ENCODE assay signal across 11 cellular contexts in the genomic region with DNA sequence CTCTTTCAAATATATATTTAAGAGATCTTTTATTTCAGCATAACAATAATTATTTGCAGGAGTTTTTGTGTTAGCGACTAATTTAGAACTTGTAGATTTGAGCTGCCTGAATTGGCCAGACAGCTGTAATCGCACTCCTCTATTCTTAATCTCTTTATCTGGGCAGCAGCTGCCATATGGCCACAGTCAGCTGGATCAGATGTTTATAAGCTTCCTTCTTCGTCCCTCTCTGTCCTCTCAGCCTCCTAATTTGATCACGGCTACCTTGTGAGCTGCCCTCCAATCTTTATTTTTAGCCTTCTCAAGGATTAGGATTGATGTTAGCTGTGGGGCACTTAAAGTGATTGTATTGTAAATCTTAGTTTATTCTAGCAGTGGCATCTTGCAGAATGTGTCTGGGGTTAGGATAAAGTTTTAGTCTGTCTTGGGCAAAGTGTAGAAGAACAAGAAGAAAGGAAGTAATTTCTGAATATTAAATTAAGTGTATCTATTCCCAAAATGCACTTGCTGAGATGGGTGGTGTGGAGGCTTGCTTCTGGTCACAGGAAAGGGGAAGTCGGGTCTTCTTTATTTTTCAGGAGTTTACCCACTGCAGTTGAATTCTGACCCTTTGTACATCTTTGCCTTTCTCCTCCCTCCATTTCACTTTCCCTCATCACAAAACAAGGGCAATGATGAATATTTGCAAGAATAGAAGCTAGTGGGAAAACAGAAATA. TPM values are rescaled to one million over a fixed set of nuclear protein-coding genes. Genes with fewer than 3 reads are reported as not detected.
DNase-seq lines count a peak whose midpoint lies in the region; ATAC-seq, FAIRE-seq and TF ChIP-seq lines count a peak whose summit lies in the region.
"Had no signal": no experiment of that assay in that cellular context is flagged by ENCODE, and none has a peak within 500 bp of the region (broad histone marks: within the 10 kb centered on the region; RNA-seq: fewer than 3 reads in every experiment).

No MANE protein-coding gene starts in this region.

- H3K27ac Mint-ChIP-seq in stimulated activated memory B cell treated with anti-CD40 and anti-IgM and Interleukin-4, amounts not matched to agents 10 μg/mL and 1 μg/mL and 100 μg/mL, for 72 hours, result no peak overlapping the region
- H3K27ac Mint-ChIP-seq: stimulated activated naive CD8-positive, alpha-beta T cell treated with anti-CD3 and anti-CD28 coated beads, Interleukin-15, Interleukin-2, amounts not matched to agents 100 ng/mL and 50 ng/mL, for 24 hours had no signal

- FAIRE-seq in D721Med (lab: Jason Lieb, UNC), result peak; percentile 99

- POLR2A ChIA-PET in RWPE1 (lab: Yijun Ruan, JAX; ENCODE audit: low non-redundant PET), result no interaction called here

- no peak for TF ChIP-seq RAD21 in neural cell (conservative IDR thresholded peaks at IDR 0.05)

- H3K4me3 ChIP-seq in adipocyte (ENCODE audit: low read length) (no peak overlapping the region), neural cell (ENCODE audit: low read length) (peak overlapping the region; percentile 78)

- H3K9me2 ChIP-seq in neural cell (ENCODE audit: insufficient read depth, low read length), result no peaks in the 10 kb centered on the region

- no peaks in the 10 kb centered on the region for H3K27me3 ChIP-seq in adipocyte (replicated peaks; ENCODE audit: control insufficient read depth, insufficient read depth, low read length)
- no peaks in the 10 kb centered on the region for H3K27me3 ChIP-seq in neural cell (ENCODE audit: insufficient read depth, low read depth, low read length)

- H3K79me2 ChIP-seq in neural cell (replicated peaks; ENCODE audit: insufficient read depth, low read length), result peaks cover 70% of the 10 kb centered on the region

- H3F3A ChIP-seq in neural cell (ENCODE audit: insufficient read depth, low read length, poor library complexity, severe bottlenecking), result peaks cover 12% of the 10 kb centered on the region

- H3K36me3 ChIP-seq in adipocyte (ENCODE audit: control insufficient read depth, insufficient read depth, low read length, severe bottlenecking) (peaks cover 16% of the 10 kb centered on the region), neural cell (ENCODE audit: insufficient read depth, low read length) (peaks cover 8% of the 10 kb centered on the region)

- H3K9me3 ChIP-seq in adipocyte (ENCODE audit: control insufficient read depth, low read length), result no peaks in the 10 kb centered on the region
- H3K9me3 ChIP-seq in neural cell (ENCODE audit: low read length), result no peaks in the 10 kb centered on the region

- H2AFZ ChIP-seq in neural cell (ENCODE audit: low read depth, low read length), result no peak overlapping the region

- H3K36me3 Mint-ChIP-seq in stimulated activated memory B cell treated with anti-CD40 and anti-IgM and Interleukin-4, amounts not matched to agents 10 μg/mL and 1 μg/mL and 100 μg/mL, for 72 hours, result peaks cover 4% of the 10 kb centered on the region

- H3K27me3 Mint-ChIP-seq in stimulated activated memory B cell treated with anti-CD40 and anti-IgM and Interleukin-4, amounts not matched to agents 10 μg/mL and 1 μg/mL and 100 μg/mL, for 72 hours, result no peaks in the 10 kb centered on the region
- H3K27me3 Mint-ChIP-seq: stimulated activated naive CD8-positive, alpha-beta T cell treated with anti-CD3 and anti-CD28 coated beads, Interleukin-15, Interleukin-2, amounts not matched to agents 100 ng/mL and 50 ng/mL, for 24 hours had no signal

- no peak overlapping the region for H3K4me3 Mint-ChIP-seq in stimulated activated memory B cell treated with anti-CD40 and anti-IgM and Interleukin-4, amounts not matched to agents 10 μg/mL and 1 μg/mL and 100 μg/mL, for 72 hours
- H3K4me3 Mint-ChIP-seq: stimulated activated naive CD8-positive, alpha-beta T cell treated with anti-CD3 and anti-CD28 coated beads, Interleukin-15, Interleukin-2, amounts not matched to agents 100 ng/mL and 50 ng/mL, for 24 hours had no signal

- H3K4me1 ChIP-seq in adipocyte (ENCODE audit: control insufficient read depth, insufficient read depth, low read length), result peaks cover 22% of the 10 kb centered on the region

- no peak for TF ChIP-seq EP300 in neural cell (conservative IDR thresholded peaks at IDR 0.05; ENCODE audit: poor library complexity, severe bottlenecking)

- H3K9me3 Mint-ChIP-seq in stimulated activated memory B cell treated with anti-CD40 and anti-IgM and Interleukin-4, amounts not matched to agents 10 μg/mL and 1 μg/mL and 100 μg/mL, for 72 hours, result no peaks in the 10 kb centered on the region
- H3K9me3 Mint-ChIP-seq: stimulated activated naive CD8-positive, alpha-beta T cell treated with anti-CD3 and anti-CD28 coated beads, Interleukin-15, Interleukin-2, amounts not matched to agents 100 ng/mL and 50 ng/mL, for 24 hours had no signal

- no peak for ATAC-seq in HG03025 (IDR thresholded peaks at IDR 0.05; ENCODE audit: low FRiP score, unreplicated experiment)
- no peak for ATAC-seq in stimulated activated memory B cell treated with anti-CD40 and anti-IgM and Interleukin-4, amounts not matched to agents 10 μg/mL and 1 μg/mL and 100 μg/mL, for 72 hours

- CTCF ChIA-PET in RWPE1 (lab: Yijun Ruan, JAX), result no interaction called here

- H3K9ac ChIP-seq in adipocyte (ENCODE audit: low read length) (no peak overlapping the region), neural cell (ENCODE audit: low read length) (peak overlapping the region; percentile 45)

- H3K4me2 ChIP-seq in neural cell (ENCODE audit: low read length), result peak overlapping the region; percentile 72

- DNase-seq in D721Med (ENCODE audit: insufficient read length, low spot score) (peak; percentile 51), NCI-H1092 treated with DMSO at 0.1 percent for 48 hours (lab: John Stamatoyannopoulos, UW) (peak; percentile 67), adipocyte (ENCODE audit: low read depth) (peak; percentile 29), occipital lobe (lab: John Stamatoyannopoulos, UW) (no peak), RWPE1 (ENCODE audit: low spot score) (no peak)
- DNase-seq: activated gamma-delta T cell treated with Interleukin-2 at 50 U/mL for 16 hours, posterior cingulate gyrus had no signal

- H3K27ac ChIP-seq in neural cell (ENCODE audit: low read length), result no peak overlapping the region
- H3K27ac ChIP-seq in RWPE1, result no peak overlapping the region

- TF ChIP-seq CTCF in D721Med (IDR thresholded peaks at IDR 0.05; ENCODE audit: insufficient read depth, missing control alignments), result no peak
- TF ChIP-seq CTCF in neural cell (IDR thresholded peaks at IDR 0.05; ENCODE audit: poor library complexity, severe bottlenecking), result no peak
- TF ChIP-seq CTCF in RWPE1 (conservative IDR thresholded peaks at IDR 0.05; ENCODE audit: low read depth), result no peak

- peaks cover 2% of the 10 kb centered on the region for H3K4me1 Mint-ChIP-seq in stimulated activated memory B cell treated with anti-CD40 and anti-IgM and Interleukin-4, amounts not matched to agents 10 μg/mL and 1 μg/mL and 100 μg/mL, for 72 hours

- no peaks in the 10 kb centered on the region for H4K20me1 ChIP-seq in neural cell (ENCODE audit: insufficient read depth)

TF ChIP-seq in neural cell, 6 proteins besides CTCF, POLR2A, EP300 and RAD21:
- TF ChIP-seq SMC3 (conservative IDR thresholded peaks at IDR 0.05; ENCODE audit: poor library complexity) (no peak), REST (IDR thresholded peaks at IDR 0.05; ENCODE audit: borderline replicate concordance) (no peak)
TF ChIP-seq in neural cell: peak in this region for 0.

RNA-seq across cellular contexts. Expression of gene ZBTB18, which starts 1.1 kb away (rescaled TPM):
- 28.1 and 30.6 TPM in 2 replicates for polyA plus RNA-seq in neural cell
- polyA minus RNA-seq in neural cell, result 48.7 and 49.4 TPM in 2 replicates
- total RNA-seq in occipital lobe, result 1,084 TPM

Comparison
In these comparisons a context has a peak if more than half of its experiments do, and no peak if none do; other contexts are left out.
1. DNase-seq: peak in D721Med (single experiment), NCI-H1092 treated with DMSO at 0.1 percent for 48 hours (single experiment) and adipocyte (single experiment); none in occipital lobe (single experiment) and RWPE1 (single experiment).